In genomic region chr3:172259726-172260248, GRCh38 we compare ENCODE assay signal across 21 cellular contexts.
DNase-seq lines count a peak whose midpoint lies in the region; ATAC-seq, FAIRE-seq and TF ChIP-seq lines count a peak whose summit lies in the region.
"Had no signal": no experiment of that assay in that cellular context is flagged by ENCODE, and none has a peak within 500 bp of the region (broad histone marks: within the 10 kb centered on the region; RNA-seq: fewer than 3 reads in every experiment).

No MANE protein-coding gene starts in this region.

- H3K9me3 ChIP-seq in heart right ventricle (no peaks in the 10 kb centered on the region), sigmoid colon (no peaks in the 10 kb centered on the region), vagina (no peaks in the 10 kb centered on the region), small intestine (ENCODE audit: control insufficient read depth, low read depth) (no peaks in the 10 kb centered on the region)
- H3K9me3 ChIP-seq: gastrocnemius medialis had no signal

- no peak for TF ChIP-seq EP300 in sigmoid colon (IDR thresholded peaks at IDR 0.05)

- ATAC-seq in heart right ventricle = no peak
- ATAC-seq in Right ventricle myocardium inferior = no peak
- no peak for ATAC-seq in naive thymus-derived CD8-positive, alpha-beta T cell
- ATAC-seq: activated naive CD4-positive, alpha-beta T cell treated with anti-CD3 and anti-CD28 coated beads, Interleukin-2, amount 50 U/mL, for 72 hours; gastrocnemius medialis; natural killer cell treated with Interleukin-12 subunit alpha and Interleukin-12 subunit beta and Interleukin-15 and Interleukin-18, amount 100 ng/mL, for 72 hours had no signal

- H3K27me3 ChIP-seq in heart right ventricle = no peaks in the 10 kb centered on the region
- H3K27me3 ChIP-seq in sigmoid colon = no peaks in the 10 kb centered on the region
- no peaks in the 10 kb centered on the region for H3K27me3 ChIP-seq in vagina
- H3K27me3 ChIP-seq in small intestine (ENCODE audit: control insufficient read depth in 2 of 2, insufficient read depth in 2 of 2, low read length in 2 of 2) = no peaks in the 10 kb centered on the region
- H3K27me3 ChIP-seq: gastrocnemius medialis had no signal

- POLR2A ChIA-PET in naive thymus-derived CD8-positive, alpha-beta T cell (lab: Charles Lee) = no interaction called here

- H3K9me3 Mint-ChIP-seq in naive thymus-derived CD8-positive, alpha-beta T cell = no peaks in the 10 kb centered on the region
- H3K9me3 Mint-ChIP-seq: activated CD4-positive, alpha-beta T cell treated with anti-CD3 and anti-CD28 coated beads, Interleukin-2, amount 10 ng/mL, durations not matched to agents 7 days and 5 days; activated naive CD4-positive, alpha-beta T cell treated with anti-CD3 and anti-CD28 coated beads, Interleukin-2, amount 50 U/mL, for 72 hours; CD4-positive, alpha-beta T cell; central memory CD8-positive, alpha-beta T cell; natural killer cell treated with Interleukin-12 subunit alpha and Interleukin-12 subunit beta and Interleukin-15 and Interleukin-18, amount 100 ng/mL, for 72 hours had no signal

- intact Hi-C loops in heart right ventricle (cut with DNase I) = no loop called here
- intact Hi-C loops in Right ventricle myocardium inferior (cut with DNase I) = loop anchor here (5.0 kb wide), 2 partner anchors 33 to 57 kb away; no protein-coding TSS in a partner anchor
- intact Hi-C loops in sigmoid colon (cut with DNase I) = loop anchor here (5.0 kb wide), 3 partner anchors 57 to 217 kb away; no protein-coding TSS in a partner anchor
- intact Hi-C loops in vagina (cut with DNase I) = loop anchor here (10.0 kb wide), 1 partner anchor 135 kb away; no protein-coding TSS in a partner anchor

- no peak for DNase-seq in heart right ventricle
- DNase-seq in Right ventricle myocardium inferior (ENCODE audit: missing footprints) = no peak
- no peak for DNase-seq in sigmoid colon
- DNase-seq in vagina (ENCODE audit: extremely low spot score in 2 of 2) = no peak
- no peak for DNase-seq in small intestine
- no peak for DNase-seq in stimulated activated CD4-positive, alpha-beta T cell treated with anti-CD3 and anti-CD28 coated beads, Interleukin-2, amount 100 ng/mL, for 48 hours
- no peak for DNase-seq in naive thymus-derived CD8-positive, alpha-beta T cell
- DNase-seq: activated CD4-positive, alpha-beta T cell treated with anti-CD3 and anti-CD28 coated beads, Interleukin-2, amount 10 ng/mL, durations not matched to agents 7 days and 5 days; activated T-cell treated with anti-CD3 and anti-CD28 coated beads for 4 hours; CD4-positive, alpha-beta T cell; gastrocnemius medialis; NCI-H1048; NCI-H69; stimulated activated CD4-positive, alpha-beta T cell treated with anti-CD3 and anti-CD28 coated beads, Interleukin-4, amount 100 ng/mL, for 1 hour; stimulated activated CD8-positive, alpha-beta memory T cell treated with anti-CD3 and anti-CD28 coated beads, Interleukin-4, amount 100 ng/mL, for 48 hours had no signal

- peaks cover 23 to 93% (median 82%) of the 10 kb centered on the region in 9 donors for H3K4me1 ChIP-seq in heart right ventricle
- H3K4me1 ChIP-seq in sigmoid colon = peaks cover 0 to 81% (median 59%) of the 10 kb centered on the region in 4 donors
- H3K4me1 ChIP-seq in vagina = peaks cover 38% of the 10 kb centered on the region
- H3K4me1 ChIP-seq in small intestine (ENCODE audit: control insufficient read depth in 2 of 2, insufficient read depth in 1 of 2, low read depth in 1 of 2, low read length in 1 of 2) = peaks cover 0 to 3% of the 10 kb centered on the region in 2 donors

- no peak overlapping the region for H3K4me3 Mint-ChIP-seq in naive thymus-derived CD8-positive, alpha-beta T cell
- H3K4me3 Mint-ChIP-seq: activated CD4-positive, alpha-beta T cell treated with anti-CD3 and anti-CD28 coated beads, Interleukin-2, amount 10 ng/mL, durations not matched to agents 7 days and 5 days; CD4-positive, alpha-beta T cell; central memory CD8-positive, alpha-beta T cell; natural killer cell treated with Interleukin-12 subunit alpha and Interleukin-12 subunit beta and Interleukin-15 and Interleukin-18, amount 100 ng/mL, for 72 hours had no signal

- FAIRE-seq in endometrium (lab: Jason Lieb, UNC) (peak; percentile 21), small intestine (lab: Jason Lieb, UNC) (no peak)
- FAIRE-seq: endothelial cell of umbilical vein had no signal

- no peak overlapping the region for H3K27ac Mint-ChIP-seq in naive thymus-derived CD8-positive, alpha-beta T cell
- H3K27ac Mint-ChIP-seq: activated CD4-positive, alpha-beta T cell treated with anti-CD3 and anti-CD28 coated beads, Interleukin-2, amount 10 ng/mL, durations not matched to agents 7 days and 5 days; activated naive CD4-positive, alpha-beta T cell treated with anti-CD3 and anti-CD28 coated beads, Interleukin-2, amount 50 U/mL, for 72 hours; CD4-positive, alpha-beta T cell had no signal

- no peak for TF ChIP-seq CTCF in heart right ventricle (IDR thresholded peaks at IDR 0.05)
- TF ChIP-seq CTCF in sigmoid colon (IDR thresholded peaks at IDR 0.05) = no peak
- no peak for TF ChIP-seq CTCF in vagina (IDR thresholded peaks at IDR 0.05)

- H3K36me3 Mint-ChIP-seq in naive thymus-derived CD8-positive, alpha-beta T cell = peaks cover 8 to 67% (median 54%) of the 10 kb centered on the region in 3 donors

- 57 to 60% methylated on average over 2 of the region's 2 CpGs for WGBS in heart right ventricle, 2 donors
- 60 to 65% methylated on average over 2 of the region's 2 CpGs for WGBS in sigmoid colon, 2 donors
- WGBS in small intestine, 3 donors = 46 to 55% (median 52%) methylated on average over 2 of the region's 2 CpGs

- H3K36me3 ChIP-seq in heart right ventricle (peaks cover 0 to 62% (median 3%) of the 10 kb centered on the region in 9 donors), sigmoid colon (no peaks in the 10 kb centered on the region), vagina (no peaks in the 10 kb centered on the region), small intestine (ENCODE audit: control insufficient read depth in 2 of 2, insufficient read depth in 2 of 2, low read length in 2 of 2) (peaks cover 2 to 5% of the 10 kb centered on the region in 2 donors)
- H3K36me3 ChIP-seq: gastrocnemius medialis had no signal

- H3K4me3 ChIP-seq in heart right ventricle = no peak overlapping the region
- H3K4me3 ChIP-seq in sigmoid colon = no peak overlapping the region
- H3K4me3 ChIP-seq in vagina = no peak overlapping the region
- H3K4me3 ChIP-seq in small intestine (ENCODE audit: low read depth in 1 of 2, low read length in 2 of 2) = no peak overlapping the region
- H3K4me3 ChIP-seq: gastrocnemius medialis, lung had no signal

- H3K27ac ChIP-seq in heart right ventricle (peak overlapping the region in 8 of 10 donors; percentile 6 to 81 (median 75)), sigmoid colon (peak overlapping the region; percentile 61 to 87 (median 83)), vagina (peak overlapping the region; percentile 79), small intestine (ENCODE audit: low read depth in 1 of 2, low read length in 1 of 2) (no peak overlapping the region)

- TF ChIP-seq POLR2A in sigmoid colon (IDR thresholded peaks at IDR 0.05) (no peak), vagina (IDR thresholded peaks at IDR 0.05) (no peak)

- H3K27me3 Mint-ChIP-seq in naive thymus-derived CD8-positive, alpha-beta T cell = no peaks in the 10 kb centered on the region
- H3K27me3 Mint-ChIP-seq: activated CD4-positive, alpha-beta T cell treated with anti-CD3 and anti-CD28 coated beads, Interleukin-2, amount 10 ng/mL, durations not matched to agents 7 days and 5 days; CD4-positive, alpha-beta T cell; central memory CD8-positive, alpha-beta T cell; natural killer cell treated with Interleukin-12 subunit alpha and Interleukin-12 subunit beta and Interleukin-15 and Interleukin-18, amount 100 ng/mL, for 72 hours had no signal

- H3K4me1 Mint-ChIP-seq in naive thymus-derived CD8-positive, alpha-beta T cell = peaks cover 0 to 5% (median 3%) of the 10 kb centered on the region in 4 donors
- H3K4me1 Mint-ChIP-seq: activated CD4-positive, alpha-beta T cell treated with anti-CD3 and anti-CD28 coated beads, Interleukin-2, amount 10 ng/mL, durations not matched to agents 7 days and 5 days; central memory CD8-positive, alpha-beta T cell had no signal

Comparison
In these comparisons a context has a peak if more than half of its experiments do, and no peak if none do; other contexts are left out.
1. intact Hi-C loops: an anchor here in Right ventricle myocardium inferior (5.0 kb wide), sigmoid colon (5.0 kb wide) and vagina (10.0 kb wide); none called in heart right ventricle.
2. H3K27ac ChIP-seq: peak in heart right ventricle (8 of 10), sigmoid colon (4 of 4) and vagina (single experiment); none in small intestine (0 of 2).